Comparison of ENCODE assay signal across 27 cellular contexts in genomic region chr3:51961607-51962569, GRCh38. TPM values are rescaled to one million over a fixed set of nuclear protein-coding genes. Genes with fewer than 3 reads are reported as not detected.
DNase-seq lines count a peak whose midpoint lies in the region; ATAC-seq and TF ChIP-seq lines count a peak whose summit lies in the region.
"Had no signal": no experiment of that assay in that cellular context is flagged by ENCODE, and none has a peak within 500 bp of the region (broad histone marks: within the 10 kb centered on the region; RNA-seq: fewer than 3 reads in every experiment).

No MANE protein-coding gene starts in this region.

- no peak overlapping the region for H3K27ac Mint-ChIP-seq in MCF 10A (ENCODE audit: low read depth, unreplicated experiment)
- H3K27ac Mint-ChIP-seq: activated B cell treated with CpG ODN at 0.5 μM for 24 hours; activated CD8-positive, alpha-beta T cell treated with anti-CD3 and anti-CD28 coated beads for 36 hours had no signal

- H3K4me1 Mint-ChIP-seq in MCF 10A (ENCODE audit: insufficient read depth, unreplicated experiment): peaks cover 10% of the 10 kb centered on the region

- H3K9me3 Mint-ChIP-seq in MCF 10A (ENCODE audit: unreplicated experiment): no peaks in the 10 kb centered on the region
- H3K9me3 Mint-ChIP-seq: activated B cell treated with CpG ODN at 0.5 μM for 24 hours; activated CD8-positive, alpha-beta T cell treated with anti-CD3 and anti-CD28 coated beads for 36 hours had no signal

- peak overlapping the region; percentile 66 for H3K27ac ChIP-seq in right cardiac atrium (ENCODE audit: low read length)
- H3K27ac ChIP-seq in substantia nigra (ENCODE audit: low read depth, low read length, poor library complexity, severe bottlenecking): peak overlapping the region; percentile 99
- H3K27ac ChIP-seq: uterus had no signal

- H3K27me3 Mint-ChIP-seq in MCF 10A (ENCODE audit: insufficient read depth, unreplicated experiment): no peaks in the 10 kb centered on the region

- peak; percentile 41 to 62 for ATAC-seq in right cardiac atrium
- ATAC-seq: activated CD8-positive, alpha-beta T cell treated with anti-CD3 and anti-CD28 coated beads for 36 hours; gastroesophageal sphincter had no signal

- POLR2A ChIA-PET in MCF 10A (lab: Yijun Ruan, JAX): interaction anchor here (0.9 kb wide), 1 partner anchor 12 kb away, joined by 4 read pairs; the partner anchor contains the start of gene ABHD14B

- intact Hi-C loops in right cardiac atrium (cut with DNase I) (no loop called here), MCF 10A (cut with micrococcal nuclease) (no loop called here)

- H3K4me3 ChIP-seq in right cardiac atrium (ENCODE audit: low read length): no peak overlapping the region
- H3K4me3 ChIP-seq: gastroesophageal sphincter, MG63, uterus had no signal

- H3K27me3 ChIP-seq in right cardiac atrium (ENCODE audit: control insufficient read depth, insufficient read depth): no peaks in the 10 kb centered on the region
- H3K27me3 ChIP-seq: gastroesophageal sphincter, MG63, uterus had no signal

- no TSS peak for BruUV-seq in MCF 10A (replicated peaks; lab: Mats Ljungman, UMichigan)

- DNase-seq in NCI-H524 treated with DMSO at 0.1 percent for 48 hours (lab: John Stamatoyannopoulos, UW) (peak; percentile 81), cerebellar cortex (ENCODE audit: low spot score) (peak; percentile 67), right cardiac atrium (peak in 2 of 3 donors; percentile 74 to 82), substantia nigra (lab: John Stamatoyannopoulos, UW) (no peak), MCF 10A (ENCODE audit: unreplicated experiment) (no peak)
- DNase-seq in activated naive CD4-positive, alpha-beta T cell (lab: John Stamatoyannopoulos, UW): no peak
- DNase-seq in activated CD4-positive, CD25-positive, alpha-beta regulatory T cell (lab: John Stamatoyannopoulos, UW): no peak
- DNase-seq: activated B cell treated with CpG ODN at 0.5 μM for 24 hours; activated CD8-positive, alpha-beta T cell treated with anti-CD3 and anti-CD28 coated beads for 36 hours; activated effector memory CD4-positive, alpha-beta T cell treated with anti-CD3 and anti-CD28 coated beads, Interleukin-2, amount 50 U/mL, for 16 hours; activated T-cell treated with anti-CD3 and anti-CD28 coated beads for 4 hours; dermis blood vessel endothelial cell; GDM1; HCEC 1CT; kidney; mammary epithelial cell; MG63; NCI-H1436; NCI-H510A; occipital lobe; SK-N-SH; stimulated activated CD8-positive, alpha-beta memory T cell treated with anti-CD3 and anti-CD28 coated beads, Interleukin-4, amount 100 ng/mL, for 48 hours; T-helper 9 cell; uterus had no signal

- TF ChIP-seq CTCF in MCF 10A (IDR thresholded peaks at IDR 0.05; ENCODE audit: unreplicated experiment): no peak

- H3K36me3 Mint-ChIP-seq in MCF 10A (ENCODE audit: insufficient read depth, unreplicated experiment): no peaks in the 10 kb centered on the region

- peaks cover 33% of the 10 kb centered on the region for H3K4me1 ChIP-seq in right cardiac atrium (ENCODE audit: control insufficient read depth, insufficient read depth, low read length)

- H3K9me3 ChIP-seq in right cardiac atrium (ENCODE audit: control insufficient read depth, low read length): no peaks in the 10 kb centered on the region
- H3K9me3 ChIP-seq: gastroesophageal sphincter, MG63, SK-N-SH, uterus had no signal

- WGBS in right cardiac atrium: 56% methylated on average over 9 of the region's 9 CpGs

- CTCF ChIA-PET in MCF 10A (lab: Yijun Ruan, JAX): interaction anchor here (0.7 to 1.7 kb wide), 4 partner anchors 12 to 92 kb away, joined by 3 to 7 read pairs (median 4); partner anchors contain the start of genes ABHD14B and RPL29

- no peak overlapping the region for H3K4me3 Mint-ChIP-seq in MCF 10A (ENCODE audit: unreplicated experiment)
- H3K4me3 Mint-ChIP-seq: activated B cell treated with CpG ODN at 0.5 μM for 24 hours; activated CD8-positive, alpha-beta T cell treated with anti-CD3 and anti-CD28 coated beads for 36 hours had no signal

RNA-seq across cellular contexts. Expression of gene PCBP4, which starts 5.4 kb away (rescaled TPM):
- total RNA-seq in right cardiac atrium: 10 to 100 TPM; 62.2 to 81.7 (median 67.9) TPM
- polyA plus RNA-seq in right cardiac atrium: 88.1 TPM
- 26.4 TPM in 2 replicates for total RNA-seq in MCF 10A (2022)

RNA-seq across cellular contexts. Expression of gene GPR62, which starts 6.7 kb away (rescaled TPM):
- total RNA-seq in right cardiac atrium (1 to 10 TPM in 1 of 4 donors, under 1 TPM in 3; 0.19 to 1.5 (median 0.54) TPM), MCF 10A (2022) (not detected in 2 replicates)
- polyA plus RNA-seq in right cardiac atrium: 0.34 TPM
- total RNA-seq: activated B cell treated with CpG ODN at 0.5 μM for 24 hours; activated CD8-positive, alpha-beta T cell treated with anti-CD3 and anti-CD28 coated beads for 36 hours; dermis blood vessel endothelial cell; epithelial cell of proximal tubule; RPMI7951 had no signal
- polyA plus RNA-seq: mammary epithelial cell had no signal

RNA-seq across cellular contexts. Expression of gene ABHD14B, which starts 12.0 kb away (rescaled TPM):
- total RNA-seq in right cardiac atrium (10 to 100 TPM; 14.8 to 23.3 (median 18.5) TPM), MCF 10A (2022) (48.9 and 49.8 TPM in 2 replicates)
- polyA plus RNA-seq in right cardiac atrium: 22.7 TPM

RNA-seq across cellular contexts. Expression of gene ABHD14A, which starts 13.0 kb away (rescaled TPM):
- total RNA-seq in right cardiac atrium: 10 to 100 TPM; 19.9 to 25.9 (median 23.2) TPM
- polyA plus RNA-seq in right cardiac atrium: 43.3 TPM
- total RNA-seq in MCF 10A (2022): 4.0 and 8.1 TPM in 2 replicates

RNA-seq across cellular contexts. Expression of gene PARP3, which starts 19.7 kb away (rescaled TPM):
- total RNA-seq in right cardiac atrium (10 to 100 TPM; 11.6 to 17.4 (median 12.7) TPM), MCF 10A (2022) (19.4 and 25.5 TPM in 2 replicates)
- 10.3 TPM for polyA plus RNA-seq in right cardiac atrium

Comparison
In these comparisons a context has a peak if more than half of its experiments do, and no peak if none do; other contexts are left out.
1. DNase-seq: peak in NCI-H524 treated with DMSO at 0.1 percent for 48 hours (single experiment), cerebellar cortex (single experiment) and right cardiac atrium (2 of 3); none in substantia nigra (0 of 49), MCF 10A (single experiment), activated naive CD4-positive, alpha-beta T cell (0 of 4) and activated CD4-positive, CD25-positive, alpha-beta regulatory T cell (0 of 4).